21 cellular contexts compared by ENCODE assay signal in genomic region chrX:39480966-39481365, GRCh38.
DNase-seq lines count a peak whose midpoint lies in the region; ATAC-seq and TF ChIP-seq lines count a peak whose summit lies in the region.
"Had no signal": no experiment of that assay in that cellular context is flagged by ENCODE, and none has a peak within 500 bp of the region (broad histone marks: within the 10 kb centered on the region; RNA-seq: fewer than 3 reads in every experiment).

No MANE protein-coding gene starts in this region.

- TF ChIP-seq EP300 in upper lobe of left lung (IDR thresholded peaks at IDR 0.05), result no peak

- no peaks in the 10 kb centered on the region for H3K9me3 ChIP-seq in upper lobe of left lung
- H3K9me3 ChIP-seq: A549, HAP-1 had no signal

- CTCF ChIA-PET in RWPE1 (lab: Yijun Ruan, JAX), result no interaction called here

- DNase-seq in H4 (ENCODE audit: low spot score), result peak; percentile 9
- DNase-seq in NCI-H446 (lab: John Stamatoyannopoulos, UW), result peak; percentile 33 to 72
- no peak for DNase-seq in RWPE1 (ENCODE audit: low spot score)
- peak; percentile 5 for DNase-seq in myocyte (ENCODE audit: low read depth)
- no peak for DNase-seq in upper lobe of left lung
- DNase-seq: AML-193; CD4-positive, alpha-beta T cell; HFFc6; KBM-7; NCI-H1694; NCI-H2029 treated with DMSO at 0.1 percent for 48 hours; NCI-H510A; NCI-H774; SIG-M5 had no signal

- POLR2A ChIA-PET in RWPE1 (lab: Yijun Ruan, JAX; ENCODE audit: low non-redundant PET), result no interaction called here

- 79 to 83% methylated on average over 1 of the region's 1 CpG for WGBS in upper lobe of left lung, 2 donors

- peaks cover 0 to 5% (median 2%) of the 10 kb centered on the region in 4 donors for H3K4me1 ChIP-seq in upper lobe of left lung
- H3K4me1 ChIP-seq: A549, HAP-1 had no signal

- TF ChIP-seq CTCF in RWPE1 (conservative IDR thresholded peaks at IDR 0.05; ENCODE audit: low read depth), result no peak
- no peak for TF ChIP-seq CTCF in upper lobe of left lung (IDR thresholded peaks at IDR 0.05)

- ATAC-seq in upper lobe of left lung (ENCODE audit: low FRiP score in 2 of 2) (no peak), HG02938 (IDR thresholded peaks at IDR 0.05; ENCODE audit: unreplicated experiment) (no peak), GM18505 (IDR thresholded peaks at IDR 0.05; ENCODE audit: unreplicated experiment) (no peak)
- ATAC-seq: A549, GM23338 had no signal

- no peaks in the 10 kb centered on the region for H3K27me3 ChIP-seq in upper lobe of left lung

- peak overlapping the region; percentile 65 for H3K27ac ChIP-seq in RWPE1
- no peak overlapping the region for H3K27ac ChIP-seq in upper lobe of left lung
- H3K27ac ChIP-seq: A549; BLaER1 treated with 17β-estradiol and CSF1 and Interleukin-3, amounts not matched to agents 10 nM and 100 nM; SK-N-MC had no signal

- H3K36me3 ChIP-seq in upper lobe of left lung, result no peaks in the 10 kb centered on the region
- H3K36me3 ChIP-seq: BLaER1 treated with 17β-estradiol and CSF1 and Interleukin-3, amounts not matched to agents 10 nM and 100 nM; HAP-1 had no signal

- no peak overlapping the region for H3K4me3 ChIP-seq in upper lobe of left lung
- H3K4me3 ChIP-seq: A549; BLaER1 treated with 17β-estradiol and CSF1 and Interleukin-3, amounts not matched to agents 10 nM and 100 nM; GM23338; HAP-1; SK-N-MC had no signal

- no peak for TF ChIP-seq POLR2A in upper lobe of left lung (IDR thresholded peaks at IDR 0.05)
- TF ChIP-seq POLR2A in GM18505 (IDR thresholded peaks at IDR 0.05; ENCODE audit: borderline replicate concordance, extremely low read depth, insufficient read depth, insufficient read length), result no peak

Comparison
In these comparisons a context has a peak if more than half of its experiments do, and no peak if none do; other contexts are left out.
1. DNase-seq: peak in H4 (single experiment), NCI-H446 (2 of 2) and myocyte (single experiment); none in RWPE1 (single experiment) and upper lobe of left lung (0 of 2).